26 cellular contexts compared by ENCODE assay signal in the genomic region with DNA sequence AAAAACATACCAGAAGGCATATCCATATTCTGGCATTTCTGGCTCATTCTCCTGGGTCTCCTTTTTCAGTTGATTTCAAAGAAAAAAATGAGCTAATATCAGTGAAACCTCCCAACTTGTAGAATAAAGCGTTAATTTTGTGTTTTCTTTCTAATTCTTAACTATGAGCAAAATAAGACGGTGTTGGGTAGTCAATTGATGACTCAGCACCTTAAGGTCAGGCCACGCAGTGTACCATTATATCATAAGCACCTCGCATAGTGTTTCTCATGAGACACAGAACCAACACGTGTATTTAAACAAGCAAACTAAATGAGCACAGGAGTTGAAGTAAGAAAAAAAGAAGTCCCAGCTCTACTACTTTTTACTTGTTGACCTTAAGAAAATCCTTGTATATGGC.
"Had no signal": no experiment of that assay in that cellular context is flagged by ENCODE, and none has a peak within 500 bp of the region (broad histone marks: within the 10 kb centered on the region; RNA-seq: fewer than 3 reads in every experiment).

No MANE protein-coding gene starts in this region.

- H3K4me1 Mint-ChIP-seq: mesothelial cell of epicardium, naive B cell had no signal

- H3K36me3 ChIP-seq: esophagus squamous epithelium, gastroesophageal sphincter, heart left ventricle, left lung, lower lobe of right lung had no signal

- H3K9me3 Mint-ChIP-seq: dendritic cell treated with granulocyte-macrophage colony-stimulating factor and Interleukin-4, amounts not matched to agents 40 ng/mL and 50 ng/mL, for 4 days had no signal

- ATAC-seq: effector memory CD8-positive, alpha-beta T cell; esophagus mucosa; foreskin keratinocyte; gastroesophageal sphincter; heart left ventricle; left cardiac atrium; left lung; left ventricle myocardium superior; lower lobe of right lung; mucosa of descending colon had no signal

- FAIRE-seq: endometrium, frontal cortex, islet of Langerhans, keratinocyte had no signal

- DNase-seq: cortex of kidney; effector CD8-positive, alpha-beta T cell; effector memory CD8-positive, alpha-beta T cell; endodermal cell; erythroblast; esophagus squamous epithelium; foreskin keratinocyte; heart left ventricle; hypothalamus; left cardiac atrium; left lung; left ventricle myocardium superior; lower lobe of right lung; mesenchymal stem cell; mucosa of descending colon; naive B cell had no signal

- H3K4me2 ChIP-seq: hepatocyte had no signal

- H3K4me3 Mint-ChIP-seq: dendritic cell treated with granulocyte-macrophage colony-stimulating factor and Interleukin-4, amounts not matched to agents 40 ng/mL and 50 ng/mL, for 4 days; effector memory CD8-positive, alpha-beta T cell; endodermal cell; mesothelial cell of epicardium; naive B cell had no signal

- H3K4me1 ChIP-seq: foreskin keratinocyte, left lung, lower lobe of right lung had no signal

- H3K27me3 Mint-ChIP-seq: dendritic cell treated with granulocyte-macrophage colony-stimulating factor and Interleukin-4, amounts not matched to agents 40 ng/mL and 50 ng/mL, for 4 days; effector memory CD8-positive, alpha-beta T cell; naive B cell had no signal

- H3K27ac ChIP-seq: epithelial cell of prostate, esophagus squamous epithelium, foreskin keratinocyte, gastroesophageal sphincter, heart left ventricle, hepatocyte, left lung, lower lobe of right lung had no signal

- H3K27me3 ChIP-seq: esophagus squamous epithelium, foreskin keratinocyte, gastroesophageal sphincter, hepatocyte, left lung had no signal

- H2AFZ ChIP-seq: hepatocyte had no signal

- H3K9me3 ChIP-seq: esophagus squamous epithelium, left lung, lower lobe of right lung, mucosa of descending colon had no signal

- H3K4me3 ChIP-seq: esophagus squamous epithelium, gastroesophageal sphincter, heart left ventricle, hepatocyte, left lung, lower lobe of right lung, mucosa of descending colon had no signal

- H3K79me2 ChIP-seq: hepatocyte had no signal

- H3K27ac Mint-ChIP-seq: dendritic cell treated with granulocyte-macrophage colony-stimulating factor and Interleukin-4, amounts not matched to agents 40 ng/mL and 50 ng/mL, for 4 days; effector memory CD8-positive, alpha-beta T cell; endodermal cell; mesothelial cell of epicardium had no signal
